17 cellular contexts compared by ENCODE assay signal in the genomic region with DNA sequence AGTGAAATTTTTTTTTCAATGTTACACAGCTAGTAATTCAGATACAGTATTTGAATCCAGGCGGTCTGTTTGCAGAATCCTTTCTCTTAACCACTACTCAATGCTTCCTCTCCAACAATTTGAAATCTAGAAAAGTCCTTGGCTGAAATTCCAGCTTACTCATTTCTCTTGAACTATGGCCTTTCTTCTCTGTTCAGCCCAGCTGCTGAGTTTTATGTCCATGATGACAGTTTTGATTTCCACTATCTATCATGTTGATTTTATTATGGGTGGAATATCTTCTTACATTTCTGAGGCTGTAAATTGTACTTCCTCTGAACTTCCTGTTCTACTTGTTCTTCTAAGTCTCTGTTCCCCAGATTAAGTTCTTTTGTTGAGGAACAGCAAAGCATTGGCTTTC.
"Had no signal": no experiment of that assay in that cellular context is flagged by ENCODE, and none has a peak within 500 bp of the region (broad histone marks: within the 10 kb centered on the region; RNA-seq: fewer than 3 reads in every experiment).

No MANE protein-coding gene starts in this region.

- DNase-seq: activated CD4-positive, alpha-beta T cell treated with anti-CD3 and anti-CD28 coated beads, Interleukin-2, amount 50 U/mL, for 48 hours; activated CD4-positive, CD25-positive, alpha-beta regulatory T cell treated with anti-CD3 and anti-CD28 coated beads, Interleukin-2, amount 50 U/mL, for 72 hours; activated CD8-positive, alpha-beta memory T cell treated with anti-CD3 and anti-CD28 coated beads, Interleukin-2, amount 10 ng/mL, durations not matched to agents 7 days and 5 days; activated gamma-delta T cell; activated naive CD8-positive, alpha-beta T cell treated with anti-CD3 and anti-CD28 coated beads, Interleukin-2, amount 10 ng/mL, durations not matched to agents 7 days and 5 days; activated T-cell treated with anti-CD3 and anti-CD28 coated beads, Interleukin-2, amount 50 U/mL, for 4 hours; aorta; colonic mucosa; effector CD4-positive, alpha-beta T cell; pancreas; retina; substantia nigra; SW 1271; trophoblast cell had no signal

- FAIRE-seq: pancreas had no signal

- H3K4me3 ChIP-seq: colonic mucosa, pancreas, SJSA1 had no signal

- H3K27ac ChIP-seq: colonic mucosa, pancreas, SJSA1 had no signal

- H3K9me3 ChIP-seq: colonic mucosa, pancreas, SJSA1 had no signal

- ATAC-seq: activated CD8-positive, alpha-beta memory T cell treated with anti-CD3 and anti-CD28 coated beads, Interleukin-2, amount 10 ng/mL, durations not matched to agents 7 days and 5 days; activated T-cell treated with anti-CD3 and anti-CD28 coated beads, Interleukin-2, amount 50 U/mL, for 4 hours; left lobe of liver; pancreas; stimulated activated effector memory CD8-positive, alpha-beta T cell treated with anti-CD3 and anti-CD28 coated beads, Interleukin-12 subunit alpha, Interleukin-12 subunit beta, amount 100 ng/mL, for 72 hours had no signal

- H3K36me3 ChIP-seq: colonic mucosa, pancreas, SJSA1 had no signal

- H3K4me1 ChIP-seq: colonic mucosa, pancreas, SJSA1 had no signal

- H3K27me3 ChIP-seq: colonic mucosa, pancreas, SJSA1 had no signal
